In the genomic region with DNA sequence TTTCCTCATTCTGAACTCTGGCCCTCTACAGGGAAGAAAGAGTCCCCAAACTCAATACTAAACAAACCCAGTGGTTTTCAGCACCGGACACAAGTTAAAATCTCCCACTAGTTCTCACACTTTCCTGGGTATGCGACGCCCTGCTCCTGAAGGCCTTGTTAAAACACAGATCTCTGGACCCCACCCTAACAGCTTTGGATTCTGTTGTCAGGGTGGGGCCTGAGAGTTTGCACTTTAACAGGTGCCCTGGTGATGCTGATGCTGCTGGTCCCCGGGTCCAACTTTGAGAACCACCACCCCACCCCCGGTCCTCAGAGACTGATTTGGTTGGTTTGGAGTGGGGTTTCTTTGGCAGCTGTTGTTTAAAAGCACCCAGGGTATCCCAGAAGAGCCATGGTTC, we compare ENCODE assay signal across 29 cellular contexts.
"Had no signal": no experiment of that assay in that cellular context is flagged by ENCODE, and none has a peak within 500 bp of the region (broad histone marks: within the 10 kb centered on the region; RNA-seq: fewer than 3 reads in every experiment).

No MANE protein-coding gene starts in this region.

- ATAC-seq: activated CD8-positive, alpha-beta T cell treated with anti-CD3 and anti-CD28 coated beads, Interleukin-2, amount 10 ng/mL, durations not matched to agents 7 days and 5 days; activated naive CD8-positive, alpha-beta T cell treated with anti-CD3 and anti-CD28 coated beads, Interleukin-2, amount 50 U/mL, for 24 hours; SK-N-SH treated with all-trans-retinoic acid at 6 μM for 48 hours; WTC11 had no signal

- H3K27me3 ChIP-seq: ascending aorta, brain microvascular endothelial cell, cardiac muscle cell, MG63, SJSA1 had no signal

- H3K27ac Mint-ChIP-seq: activated CD8-positive, alpha-beta T cell treated with anti-CD3 and anti-CD28 coated beads, Interleukin-2, amount 10 ng/mL, durations not matched to agents 7 days and 5 days; activated naive CD4-positive, alpha-beta T cell treated with anti-CD3 and anti-CD28 coated beads, Interleukin-2, amount 50 U/mL, for 24 hours; activated naive CD8-positive, alpha-beta T cell treated with anti-CD3 and anti-CD28 coated beads, Interleukin-2, amount 50 U/mL, for 24 hours; T-helper 1 cell treated with Interleukin-12 subunit alpha and Interleukin-12 subunit beta and Interleukin-4 antibody, amounts not matched to agents 30 μg/mL and 1 μg/mL, for 36 hours; WTC11 had no signal

- H3K4me1 Mint-ChIP-seq: activated naive CD4-positive, alpha-beta T cell treated with anti-CD3 and anti-CD28 coated beads, Interleukin-2, amount 50 U/mL, for 24 hours had no signal

- H3K9me3 Mint-ChIP-seq: activated naive CD4-positive, alpha-beta T cell treated with anti-CD3 and anti-CD28 coated beads, Interleukin-2, amount 50 U/mL, for 24 hours; activated naive CD8-positive, alpha-beta T cell treated with anti-CD3 and anti-CD28 coated beads, Interleukin-2, amount 50 U/mL, for 24 hours; T-helper 1 cell treated with Interleukin-12 subunit alpha and Interleukin-12 subunit beta and Interleukin-4 antibody, amounts not matched to agents 30 μg/mL and 1 μg/mL, for 36 hours; WTC11 had no signal

- H3K27me3 Mint-ChIP-seq: activated naive CD8-positive, alpha-beta T cell treated with anti-CD3 and anti-CD28 coated beads, Interleukin-2, amount 50 U/mL, for 24 hours had no signal

- H3K4me3 ChIP-seq: ascending aorta, cardiac muscle cell, MG63, SJSA1 had no signal

- H3K27ac ChIP-seq: ascending aorta, brain microvascular endothelial cell, cardiac muscle cell, SJSA1 had no signal

- H3K9me3 ChIP-seq: ascending aorta, MG63, SJSA1 had no signal

- DNase-seq: activated CD4-positive, alpha-beta T cell treated with anti-CD3 and anti-CD28 coated beads for 48 hours; activated CD4-positive, alpha-beta T cell treated with anti-CD3 and anti-CD28 coated beads, Interleukin-2, amount 50 U/mL, for 4 hours; activated CD4-positive, CD25-positive, alpha-beta regulatory T cell treated with anti-CD3 and anti-CD28 coated beads, Interleukin-2, amount 50 U/mL, for 72 hours; activated CD8-positive, alpha-beta memory T cell treated with anti-CD3 and anti-CD28 coated beads, Interleukin-2, amount 50 U/mL, for 48 hours; activated CD8-positive, alpha-beta T cell treated with anti-CD3 and anti-CD28 coated beads, Interleukin-2, amount 10 ng/mL, durations not matched to agents 7 days and 5 days; activated naive CD8-positive, alpha-beta T cell treated with anti-CD3 and anti-CD28 coated beads, Interleukin-2, amount 50 U/mL, for 24 hours; activated T-cell treated with anti-CD3 and anti-CD28 coated beads, Interleukin-2, amount 50 U/mL, for 1 hour; amniotic stem cell; brain microvascular endothelial cell; MG63; MV-4-11; NCI-H1092 treated with DMSO at 0.1 percent for 48 hours; NCI-H1417 treated with DMSO at 0.1 percent for 48 hours; NCI-H1694; NCI-H2029; NCI-H345; NCI-H510A; NCI-H526 treated with DMSO at 0.1 percent for 48 hours; OCI-M1; Right ventricle myocardium superior; RPMI8226; SW 1271 had no signal

- H3K36me3 Mint-ChIP-seq: activated naive CD4-positive, alpha-beta T cell treated with anti-CD3 and anti-CD28 coated beads, Interleukin-2, amount 50 U/mL, for 24 hours; WTC11 had no signal

- H3K36me3 ChIP-seq: ascending aorta, brain microvascular endothelial cell, cardiac muscle cell, MG63, SJSA1 had no signal

- H3K4me3 Mint-ChIP-seq: activated CD8-positive, alpha-beta T cell treated with anti-CD3 and anti-CD28 coated beads, Interleukin-2, amount 10 ng/mL, durations not matched to agents 7 days and 5 days; activated naive CD4-positive, alpha-beta T cell treated with anti-CD3 and anti-CD28 coated beads, Interleukin-2, amount 50 U/mL, for 24 hours; activated naive CD8-positive, alpha-beta T cell treated with anti-CD3 and anti-CD28 coated beads, Interleukin-2, amount 50 U/mL, for 24 hours; T-helper 1 cell treated with Interleukin-12 subunit alpha and Interleukin-12 subunit beta and Interleukin-4 antibody, amounts not matched to agents 30 μg/mL and 1 μg/mL, for 36 hours; WTC11 had no signal
